Comparison of ENCODE assay signal across 8 cellular contexts in the genomic region with DNA sequence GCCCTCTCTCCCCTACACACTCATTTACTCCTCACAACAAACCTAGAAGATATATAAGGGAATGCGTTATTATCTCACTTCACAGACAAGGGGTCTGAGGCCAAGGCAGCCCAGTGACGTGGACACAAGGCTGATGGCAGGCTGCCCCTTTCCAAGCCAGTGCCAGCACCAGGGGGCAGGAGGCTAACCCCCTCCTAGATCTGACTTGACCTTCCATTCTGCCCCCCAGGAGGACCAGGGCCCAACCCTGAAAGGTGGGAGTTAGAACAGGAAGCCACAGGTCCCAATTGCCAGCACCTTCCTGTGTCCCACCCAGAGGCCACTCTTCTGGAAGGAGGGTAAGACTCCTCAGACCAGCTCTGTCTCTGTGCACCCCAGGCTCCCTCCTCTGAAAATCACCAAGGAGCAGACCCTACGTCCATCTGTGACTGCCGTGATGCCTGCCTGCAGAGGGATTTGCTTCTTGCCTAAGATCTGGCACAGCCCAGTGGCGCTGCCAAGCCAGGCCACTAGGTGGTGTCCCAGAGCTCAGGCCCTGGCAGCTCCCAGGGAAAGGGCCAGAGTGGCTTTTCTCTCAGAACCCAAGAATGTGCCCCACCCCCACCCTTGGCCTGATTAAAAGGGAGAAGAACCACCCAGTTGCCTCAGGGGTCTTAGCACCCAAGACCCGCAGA. TPM values are rescaled to one million over a fixed set of nuclear protein-coding genes. Genes with fewer than 3 reads are reported as not detected.
A peak's percentile ranks its signal among the peaks of the same experiment; 100 is the strongest.
DNase-seq lines count a peak whose midpoint lies in the region; ATAC-seq and TF ChIP-seq lines count a peak whose summit lies in the region.

No MANE protein-coding gene starts in this region.

- ATAC-seq in Right ventricle myocardium inferior, result peak; percentile 49
- peak; percentile 40 for ATAC-seq in thoracic aorta (ENCODE audit: insufficient number of reproducible peaks, low FRiP score, low read depth)
- no peak for ATAC-seq in HG03442 (IDR thresholded peaks at IDR 0.05; ENCODE audit: unreplicated experiment)

- H3K36me3 ChIP-seq in Loucy (ENCODE audit: insufficient read depth, low read length), result no peaks in the 10 kb centered on the region
- H3K36me3 ChIP-seq in SU-DHL-6 (ENCODE audit: low read length), result no peaks in the 10 kb centered on the region
- no peaks in the 10 kb centered on the region for H3K36me3 ChIP-seq in parathyroid adenoma (ENCODE audit: control insufficient read depth, insufficient read depth, low read length)
- H3K36me3 ChIP-seq in thoracic aorta, result no peaks in the 10 kb centered on the region

- TF ChIP-seq CTCF in GM12873 (IDR thresholded peaks at IDR 0.05; ENCODE audit: insufficient read depth, low read depth, low read length, missing control alignments) (peak; percentile 100), Loucy (conservative IDR thresholded peaks at IDR 0.05; ENCODE audit: low read length) (peak; percentile 98), SU-DHL-6 (IDR thresholded peaks at IDR 0.05; ENCODE audit: insufficient read depth, low read length, poor library complexity, severe bottlenecking) (peak; percentile 97), parathyroid adenoma (IDR thresholded peaks at IDR 0.05) (peak; percentile 97), thoracic aorta (IDR thresholded peaks at IDR 0.05) (peak; percentile 96)

- no peaks in the 10 kb centered on the region for H3K9me3 ChIP-seq in Loucy (ENCODE audit: insufficient read depth, low read depth, low read length)
- no peaks in the 10 kb centered on the region for H3K9me3 ChIP-seq in SU-DHL-6 (ENCODE audit: insufficient read depth, low read length)
- H3K9me3 ChIP-seq in parathyroid adenoma (ENCODE audit: control insufficient read depth, low read length), result no peaks in the 10 kb centered on the region
- no peaks in the 10 kb centered on the region for H3K9me3 ChIP-seq in thoracic aorta

- H3F3A ChIP-seq in Loucy (ENCODE audit: low read depth) (no peaks in the 10 kb centered on the region), SU-DHL-6 (ENCODE audit: insufficient read depth) (no peaks in the 10 kb centered on the region)

- intact Hi-C loops in Right ventricle myocardium inferior (cut with DNase I), result loop anchor here (1.0 to 2.0 kb wide), 4 partner anchors 25 to 95 kb away; partner anchors contain the start of genes CUEDC1 and MRPS23

- H3K9ac ChIP-seq in Loucy (ENCODE audit: low read depth, low read length, poor library complexity, severe bottlenecking) (no peak overlapping the region), SU-DHL-6 (ENCODE audit: low read length) (no peak overlapping the region), parathyroid adenoma (no peak overlapping the region)

- DNase-seq in activated naive CD8-positive, alpha-beta T cell treated with anti-CD3 and anti-CD28 coated beads, Interleukin-2, amount 50 U/mL, for 16 hours (ENCODE audit: low read depth, low spot score), result peak; percentile 50
- DNase-seq in Right ventricle myocardium inferior (ENCODE audit: missing footprints), result peak; percentile 93
- no peak for DNase-seq in thoracic aorta (ENCODE audit: low spot score)

- H2AFZ ChIP-seq in Loucy (ENCODE audit: low read length), result no peak overlapping the region
- H2AFZ ChIP-seq in SU-DHL-6 (ENCODE audit: low read depth, low read length, severe bottlenecking), result no peak overlapping the region
- no peak overlapping the region for H2AFZ ChIP-seq in parathyroid adenoma

- H3K4me2 ChIP-seq in Loucy (ENCODE audit: low read depth, low read length, poor library complexity, severe bottlenecking) (no peak overlapping the region), SU-DHL-6 (ENCODE audit: low read depth, low read length, poor library complexity, severe bottlenecking) (no peak overlapping the region), parathyroid adenoma (ENCODE audit: low read length) (no peak overlapping the region)

- no peaks in the 10 kb centered on the region for H4K20me1 ChIP-seq in Loucy (ENCODE audit: insufficient read depth, low read length, poor library complexity, severe bottlenecking)
- H4K20me1 ChIP-seq in SU-DHL-6 (ENCODE audit: low read depth, low read length), result no peaks in the 10 kb centered on the region

- H3K9me2 ChIP-seq in Loucy (replicated peaks; ENCODE audit: low read depth, low read length) (no peaks in the 10 kb centered on the region), SU-DHL-6 (replicated peaks; ENCODE audit: insufficient read depth, low read length) (no peaks in the 10 kb centered on the region)

- H3K79me2 ChIP-seq in Loucy (ENCODE audit: insufficient read depth, low read length), result no peaks in the 10 kb centered on the region
- H3K79me2 ChIP-seq in SU-DHL-6 (ENCODE audit: insufficient read depth, low read length), result no peaks in the 10 kb centered on the region
- H3K79me2 ChIP-seq in parathyroid adenoma, result no peaks in the 10 kb centered on the region

- H3K27me3 ChIP-seq in Loucy (ENCODE audit: insufficient read depth, low read length, poor library complexity, severe bottlenecking), result no peaks in the 10 kb centered on the region
- no peaks in the 10 kb centered on the region for H3K27me3 ChIP-seq in SU-DHL-6 (ENCODE audit: low read length)
- H3K27me3 ChIP-seq in parathyroid adenoma (ENCODE audit: control insufficient read depth, insufficient read depth, low read length), result no peaks in the 10 kb centered on the region
- H3K27me3 ChIP-seq in thoracic aorta (replicated peaks; ENCODE audit: insufficient read depth), result no peaks in the 10 kb centered on the region

- H3K27ac ChIP-seq in SU-DHL-6 (ENCODE audit: low read depth, low read length) (no peak overlapping the region), parathyroid adenoma (peak overlapping the region; percentile 25), thoracic aorta (peak overlapping the region; percentile 93 to 100)

- H3K4me1 ChIP-seq in Loucy (ENCODE audit: insufficient read depth, low read length, poor library complexity, severe bottlenecking) (peaks cover 16% of the 10 kb centered on the region), parathyroid adenoma (peaks cover 16% of the 10 kb centered on the region), thoracic aorta (ENCODE audit: control insufficient read depth in 1 of 2, low read depth in 2 of 2) (peaks cover 47 to 84% of the 10 kb centered on the region in 2 donors)

- H3K4me3 ChIP-seq in Loucy (ENCODE audit: low read length, poor library complexity, severe bottlenecking) (no peak overlapping the region), SU-DHL-6 (ENCODE audit: insufficient read depth, low read length, poor library complexity, severe bottlenecking) (no peak overlapping the region), parathyroid adenoma (ENCODE audit: low read depth, low read length) (no peak overlapping the region), thoracic aorta (peak overlapping the region; percentile 52)

RNA-seq across cellular contexts. Expression of gene MRPS23, which starts 42.4 kb away (rescaled TPM):
- total RNA-seq in Right ventricle myocardium inferior (86.7 TPM), thoracic aorta (10 to 100 TPM; 16.2 to 16.6 TPM)
